In the genomic region with DNA sequence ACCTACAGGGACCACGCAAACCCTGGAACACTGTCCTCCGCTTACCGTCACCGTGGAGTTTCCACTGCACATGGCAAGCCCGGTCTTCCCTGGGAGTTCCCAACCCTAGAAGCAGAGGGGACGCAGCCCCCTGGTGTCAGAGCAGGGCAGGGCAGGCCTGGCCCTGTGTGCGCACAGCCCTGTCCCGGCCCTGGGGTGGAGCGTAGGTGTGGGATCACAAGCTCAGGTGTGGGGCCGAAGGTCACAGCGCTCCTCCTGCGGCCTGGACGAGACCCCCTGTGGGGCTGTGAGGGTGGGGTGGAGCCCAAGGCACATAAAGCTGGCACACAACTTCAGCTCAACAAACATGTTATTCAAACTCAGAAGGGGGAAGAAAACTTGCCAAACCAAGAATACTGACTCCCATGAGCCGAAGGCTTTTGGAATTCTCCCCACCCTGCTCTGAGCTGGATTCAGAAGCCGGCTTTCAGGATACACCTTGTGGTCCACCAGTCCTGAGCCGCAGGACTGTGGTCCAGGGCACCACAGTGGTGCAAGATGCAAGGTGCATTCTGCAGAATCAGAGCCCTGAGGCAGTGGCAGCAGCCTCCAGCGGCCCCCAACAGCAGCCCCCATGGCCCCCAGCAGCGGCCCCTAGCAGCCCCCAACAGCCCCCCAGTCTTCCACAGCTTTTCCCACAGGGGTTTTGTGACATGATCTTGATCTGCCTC, we compare ENCODE assay signal across 8 cellular contexts. TPM values are rescaled to one million over a fixed set of nuclear protein-coding genes. Genes with fewer than 3 reads are reported as not detected.
A peak's percentile ranks its signal among the peaks of the same experiment; 100 is the strongest.
DNase-seq lines count a peak whose midpoint lies in the region; ATAC-seq and TF ChIP-seq lines count a peak whose summit lies in the region.

No MANE protein-coding gene starts in this region.

- TF ChIP-seq CTCF in DOHH2 (IDR thresholded peaks at IDR 0.05; ENCODE audit: low read depth, low read length, poor library complexity, severe bottlenecking), result peak; percentile 92
- TF ChIP-seq CTCF in endodermal cell (conservative IDR thresholded peaks at IDR 0.05), result peak; percentile 95

- H3K9me2 ChIP-seq in DOHH2 (replicated peaks; ENCODE audit: control insufficient read depth, low read length), result no peaks in the 10 kb centered on the region

- H3K4me3 ChIP-seq in DOHH2 (ENCODE audit: low read length) (0 out of 2 replicates have a peak overlapping the region, but pooled peaks have one; percentile 10), endodermal cell (ENCODE audit: low read length) (no peak overlapping the region)

- H3K4me2 ChIP-seq in DOHH2 (ENCODE audit: low read length), result peak overlapping the region; percentile 13

- peak; percentile 93 for DNase-seq in LoVo (ENCODE audit: low spot score)
- peak; percentile 37 for DNase-seq in activated CD4-positive, CD25-positive, alpha-beta regulatory T cell treated with anti-CD3 and anti-CD28 coated beads, Interleukin-2, amount 50 U/mL, for 72 hours
- peak; percentile 93 for DNase-seq in endodermal cell
- no peak for DNase-seq in natural killer cell treated with Interleukin-12 subunit alpha and Interleukin-12 subunit beta and Interleukin-15 and Interleukin-18, amount 100 ng/mL, for 72 hours (ENCODE audit: low spot score)
- DNase-seq in cortex of kidney (lab: John Stamatoyannopoulos, UW), result no peak

- WGBS in endodermal cell (ENCODE audit: insufficient coverage in 1 of 2, insufficient read length in 1 of 2), 2 experiments, result 61 to 71% methylated on average over 6 to 18 of the region's 18 CpGs

- H3K27me3 Mint-ChIP-seq in endodermal cell (ENCODE audit: insufficient read depth), result peaks cover 5% of the 10 kb centered on the region
- peaks cover 8 to 11% of the 10 kb centered on the region in 2 donors for H3K27me3 Mint-ChIP-seq in natural killer cell treated with Interleukin-12 subunit alpha and Interleukin-12 subunit beta and Interleukin-15 and Interleukin-18, amount 100 ng/mL, for 72 hours

- H3K27ac ChIP-seq in DOHH2 (ENCODE audit: low read depth, low read length), result peak overlapping the region; percentile 41; the same call in 1 of the 2 replicates
- H3K27ac ChIP-seq in endodermal cell (ENCODE audit: low read depth, low read length), result no peak overlapping the region

- H4K20me1 ChIP-seq in DOHH2 (ENCODE audit: control insufficient read depth, insufficient read depth, low read depth, low read length), result no peaks in the 10 kb centered on the region

- peaks cover 42% of the 10 kb centered on the region for H3K36me3 ChIP-seq in DOHH2 (ENCODE audit: control insufficient read depth, low read length)
- no peaks in the 10 kb centered on the region for H3K36me3 ChIP-seq in endodermal cell (ENCODE audit: control insufficient read depth, insufficient read depth, low read length)

- no peak overlapping the region for H3K9ac ChIP-seq in endodermal cell (ENCODE audit: extremely low read depth, low read length, poor library complexity, severe bottlenecking)

- H3K4me1 ChIP-seq in DOHH2 (ENCODE audit: control insufficient read depth, low read length) (peaks cover 32% of the 10 kb centered on the region), endodermal cell (ENCODE audit: control insufficient read depth, insufficient read depth, low read length) (no peaks in the 10 kb centered on the region)

- H3K4me1 Mint-ChIP-seq in endodermal cell, result peaks cover 2% of the 10 kb centered on the region
- H3K4me1 Mint-ChIP-seq in natural killer cell treated with Interleukin-12 subunit alpha and Interleukin-12 subunit beta and Interleukin-15 and Interleukin-18, amount 100 ng/mL, for 72 hours (ENCODE audit: low read depth in 2 of 2), result peaks cover 6 to 7% of the 10 kb centered on the region in 2 donors

- H3K36me3 Mint-ChIP-seq in endodermal cell (ENCODE audit: low read depth), result no peaks in the 10 kb centered on the region
- H3K36me3 Mint-ChIP-seq in natural killer cell treated with Interleukin-12 subunit alpha and Interleukin-12 subunit beta and Interleukin-15 and Interleukin-18, amount 100 ng/mL, for 72 hours, result no peaks in the 10 kb centered on the region

- no peak overlapping the region for H3K4me3 Mint-ChIP-seq in endodermal cell
- no peak overlapping the region for H3K4me3 Mint-ChIP-seq in natural killer cell treated with Interleukin-12 subunit alpha and Interleukin-12 subunit beta and Interleukin-15 and Interleukin-18, amount 100 ng/mL, for 72 hours

- ATAC-seq in GM21447 (IDR thresholded peaks at IDR 0.05; ENCODE audit: unreplicated experiment) (peak; percentile 76), GM21723 (IDR thresholded peaks at IDR 0.05; ENCODE audit: unreplicated experiment) (no peak)
- ATAC-seq in natural killer cell treated with Interleukin-12 subunit alpha and Interleukin-12 subunit beta and Interleukin-15 and Interleukin-18, amount 100 ng/mL, for 72 hours, result peak; percentile 67 to 78

- H3K27ac Mint-ChIP-seq in endodermal cell, result no peak overlapping the region
- H3K27ac Mint-ChIP-seq in natural killer cell treated with Interleukin-12 subunit alpha and Interleukin-12 subunit beta and Interleukin-15 and Interleukin-18, amount 100 ng/mL, for 72 hours, result no peak overlapping the region

- no peaks in the 10 kb centered on the region for H3K79me2 ChIP-seq in DOHH2 (ENCODE audit: control insufficient read depth, low read length)

- no peaks in the 10 kb centered on the region for H3K9me3 Mint-ChIP-seq in endodermal cell
- H3K9me3 Mint-ChIP-seq in natural killer cell treated with Interleukin-12 subunit alpha and Interleukin-12 subunit beta and Interleukin-15 and Interleukin-18, amount 100 ng/mL, for 72 hours, result no peaks in the 10 kb centered on the region

- no peaks in the 10 kb centered on the region for H3F3A ChIP-seq in DOHH2 (ENCODE audit: control insufficient read depth, insufficient read depth)

- H3K27me3 ChIP-seq in DOHH2 (ENCODE audit: control insufficient read depth, low read length) (no peaks in the 10 kb centered on the region), endodermal cell (ENCODE audit: control insufficient read depth, insufficient read depth, low read length, poor library complexity, severe bottlenecking) (no peaks in the 10 kb centered on the region)

- no peaks in the 10 kb centered on the region for H3K9me3 ChIP-seq in DOHH2 (ENCODE audit: control insufficient read depth, insufficient read depth, low read length)
- H3K9me3 ChIP-seq in endodermal cell (ENCODE audit: control insufficient read depth, low read length), result no peaks in the 10 kb centered on the region

RNA-seq across cellular contexts. Expression of gene EXOC3, which starts 11.8 kb away (rescaled TPM):
- 10 to 100 TPM; 38.6 to 53.7 TPM for total RNA-seq in endodermal cell
- polyA plus RNA-seq in endodermal cell (2013, experiment 1 of 2), result 41.4 TPM
- 38.3 TPM for polyA plus RNA-seq in endodermal cell (2013, experiment 2 of 2)
- 10 to 100 TPM; 60.2 to 89.8 TPM for total RNA-seq in natural killer cell treated with Interleukin-12 subunit alpha and Interleukin-12 subunit beta and Interleukin-15 and Interleukin-18, amount 100 ng/mL, for 72 hours

Comparison
In these comparisons a context has a peak if more than half of its experiments do, and no peak if none do; other contexts are left out.
1. DNase-seq: peak in LoVo (single experiment), activated CD4-positive, CD25-positive, alpha-beta regulatory T cell treated with anti-CD3 and anti-CD28 coated beads, Interleukin-2, amount 50 U/mL, for 72 hours (single experiment) and endodermal cell (single experiment); none in natural killer cell treated with Interleukin-12 subunit alpha and Interleukin-12 subunit beta and Interleukin-15 and Interleukin-18, amount 100 ng/mL, for 72 hours (single experiment) and cortex of kidney (single experiment).